In the genomic region with DNA sequence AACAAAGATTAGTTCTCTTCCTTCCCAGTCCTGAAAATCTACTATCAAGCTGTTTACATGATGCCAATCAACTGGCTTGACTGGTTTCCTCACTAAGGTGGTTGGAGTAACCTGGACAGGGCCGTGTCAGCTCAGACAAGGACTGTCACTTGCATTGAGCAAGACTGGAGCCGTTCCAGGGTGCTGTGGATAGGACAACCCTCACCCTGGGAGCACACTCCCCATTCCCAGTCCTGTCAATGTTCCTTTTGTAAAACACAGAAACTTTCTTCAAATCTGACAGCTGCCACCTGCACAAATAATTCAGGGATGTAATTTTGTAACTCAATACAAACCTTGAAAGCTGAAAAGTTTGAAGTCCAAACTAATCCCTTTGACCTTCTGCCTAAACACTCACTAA, we compare ENCODE assay signal across 1 cellular context.
TF ChIP-seq lines count a peak whose summit lies in the region.

No MANE protein-coding gene starts in this region.

TF ChIP-seq in HepG2, 621 proteins besides CTCF, POLR2A, EP300 and RAD21 (continued from another document):
- TF ChIP-seq ZNF431 (CRISPR knock-in tag; IDR thresholded peaks at IDR 0.05; ENCODE audit: borderline replicate concordance, low read depth), result no peak
- TF ChIP-seq FOXJ3 (CRISPR knock-in tag; IDR thresholded peaks at IDR 0.05; ENCODE audit: borderline replicate concordance), result no peak
- no peak for TF ChIP-seq FOXP4 (CRISPR knock-in tag; IDR thresholded peaks at IDR 0.05)
- no peak for TF ChIP-seq ZNF7 (CRISPR knock-in tag; IDR thresholded peaks at IDR 0.05)
- TF ChIP-seq MEF2D (CRISPR knock-in tag; IDR thresholded peaks at IDR 0.05), result no peak
- TF ChIP-seq GABPA (IDR thresholded peaks at IDR 0.05; ENCODE audit: low read depth, low read length), result no peak
- no peak for TF ChIP-seq GABPA (CRISPR knock-in tag; IDR thresholded peaks at IDR 0.05; ENCODE audit: low read depth)
- no peak; the same call in 1 of the 2 replicates for TF ChIP-seq HNF4A (CRISPR knock-in tag; IDR thresholded peaks at IDR 0.05)
- TF ChIP-seq ZNF260 (CRISPR knock-in tag; IDR thresholded peaks at IDR 0.05; ENCODE audit: borderline replicate concordance, low read depth), result no peak
- no peak for TF ChIP-seq ATF6 (CRISPR knock-in tag; conservative IDR thresholded peaks at IDR 0.05)
- TF ChIP-seq NCOA5 (CRISPR knock-in tag; IDR thresholded peaks at IDR 0.05), result no peak
- TF ChIP-seq, protein P1, sequence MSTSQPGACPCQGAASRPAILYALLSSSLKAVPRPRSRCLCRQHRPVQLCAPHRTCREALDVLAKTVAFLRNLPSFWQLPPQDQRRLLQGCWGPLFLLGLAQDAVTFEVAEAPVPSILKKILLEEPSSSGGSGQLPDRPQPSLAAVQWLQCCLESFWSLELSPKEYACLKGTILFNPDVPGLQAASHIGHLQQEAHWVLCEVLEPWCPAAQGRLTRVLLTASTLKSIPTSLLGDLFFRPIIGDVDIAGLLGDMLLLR (CRISPR knock-in tag; IDR thresholded peaks at IDR 0.05), result no peak
- TF ChIP-seq, protein P2, sequence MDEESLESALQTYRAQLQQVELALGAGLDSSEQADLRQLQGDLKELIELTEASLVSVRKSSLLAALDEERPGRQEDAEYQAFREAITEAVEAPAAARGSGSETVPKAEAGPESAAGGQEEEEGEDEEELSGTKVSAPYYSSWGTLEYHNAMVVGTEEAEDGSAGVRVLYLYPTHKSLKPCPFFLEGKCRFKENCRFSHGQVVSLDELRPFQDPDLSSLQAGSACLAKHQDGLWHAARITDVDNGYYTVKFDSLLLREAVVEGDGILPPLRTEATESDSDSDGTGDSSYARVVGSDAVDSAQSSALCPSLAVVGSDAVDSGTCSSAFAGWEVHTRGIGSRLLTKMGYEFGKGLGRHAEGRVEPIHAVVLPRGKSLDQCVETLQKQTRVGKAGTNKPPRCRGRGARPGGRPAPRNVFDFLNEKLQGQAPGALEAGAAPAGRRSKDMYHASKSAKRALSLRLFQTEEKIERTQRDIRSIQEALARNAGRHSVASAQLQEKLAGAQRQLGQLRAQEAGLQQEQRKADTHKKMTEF (CRISPR knock-in tag; IDR thresholded peaks at IDR 0.05), result no peak
- no peak for TF ChIP-seq TBX3 (IDR thresholded peaks at IDR 0.05; ENCODE audit: borderline replicate concordance)
